8 cellular contexts compared by ENCODE assay signal in the genomic region with DNA sequence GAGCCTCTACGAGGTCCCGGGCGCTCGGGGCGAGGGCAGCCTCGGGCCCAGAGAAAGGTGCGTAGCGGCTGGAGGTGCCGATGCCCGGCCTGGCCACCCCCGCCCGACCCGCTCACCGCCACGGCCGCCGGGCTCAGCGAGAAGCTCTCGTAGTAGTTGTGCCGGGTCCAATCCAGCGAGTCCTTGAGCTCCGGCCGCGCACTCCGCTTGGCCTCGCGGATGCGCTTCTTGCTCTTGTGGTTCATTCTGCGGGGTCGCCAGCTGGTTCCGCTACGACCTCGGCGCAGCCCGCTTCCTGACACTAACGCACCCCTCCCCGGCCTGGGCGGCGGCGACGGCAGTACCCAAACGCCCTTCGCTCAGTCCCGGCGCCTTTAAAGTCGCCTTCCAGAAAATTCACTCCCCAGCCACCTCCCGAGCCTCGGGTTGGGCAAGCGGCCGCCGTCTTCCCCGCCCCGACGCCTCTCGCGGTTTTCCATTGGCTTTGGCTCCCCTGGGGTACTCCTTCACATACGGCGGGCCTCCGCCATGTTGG. TPM values are rescaled to one million over a fixed set of nuclear protein-coding genes. Genes with fewer than 3 reads are reported as not detected.
A peak's percentile ranks its signal among the peaks of the same experiment; 100 is the strongest.
DNase-seq lines count a peak whose midpoint lies in the region; ATAC-seq and TF ChIP-seq lines count a peak whose summit lies in the region.

Gene JMJD6 (minus strand): TSS at position 376 of the 535 bp plus-strand sequence. CDS start 131 bp downstream, at position 245.

- 0 to 1% methylated on average over 52 to 58 of the region's 59 CpGs for WGBS in mesodermal cell (ENCODE audit: insufficient coverage in 2 of 2), 2 experiments

- H3K9me3 ChIP-seq in mesodermal cell (ENCODE audit: control insufficient read depth, low read length): no peaks in the 10 kb centered on the region

- TF ChIP-seq CTCF in endothelial cell (IDR thresholded peaks at IDR 0.05; ENCODE audit: unreplicated experiment): no peak

- no peaks in the 10 kb centered on the region for H3K9me3 Mint-ChIP-seq in activated CD4-positive, alpha-beta memory T cell treated with anti-CD3 and anti-CD28 coated beads for 36 hours
- H3K9me3 Mint-ChIP-seq in endothelial cell (ENCODE audit: unreplicated experiment): no peaks in the 10 kb centered on the region

- H3K27me3 Mint-ChIP-seq in activated CD4-positive, alpha-beta memory T cell treated with anti-CD3 and anti-CD28 coated beads for 36 hours: no peaks in the 10 kb centered on the region
- H3K27me3 Mint-ChIP-seq in endothelial cell (ENCODE audit: unreplicated experiment): peaks cover 10% of the 10 kb centered on the region

- H3K4me1 Mint-ChIP-seq in activated CD4-positive, alpha-beta memory T cell treated with anti-CD3 and anti-CD28 coated beads for 36 hours (ENCODE audit: low read depth): peaks cover 46% of the 10 kb centered on the region
- peaks cover 15% of the 10 kb centered on the region for H3K4me1 Mint-ChIP-seq in endothelial cell (ENCODE audit: unreplicated experiment)

- intact Hi-C loops in activated CD4-positive, alpha-beta memory T cell treated with anti-CD3 and anti-CD28 coated beads for 36 hours (cut with micrococcal nuclease): loop anchor here (1.0 to 5.0 kb wide), 8 partner anchors 11 to 943 kb away; partner anchors contain the start of genes SEC14L1 and SRSF2

- DNase-seq in COLO668 (lab: John Stamatoyannopoulos, UW; ENCODE audit: unreplicated experiment) (peak; percentile 90), NCI-H524 treated with DMSO at 0.1 percent for 48 hours (lab: John Stamatoyannopoulos, UW) (peak; percentile 96), endothelial cell (ENCODE audit: low spot score) (peak; percentile 88)
- peak; percentile 98 for DNase-seq in activated CD4-positive, alpha-beta memory T cell treated with anti-CD3 and anti-CD28 coated beads for 36 hours
- DNase-seq in stimulated activated CD8-positive, alpha-beta memory T cell treated with anti-CD3 and anti-CD28 coated beads, Interleukin-2, amount 100 ng/mL, for 48 hours (ENCODE audit: low read depth in 2 of 2): peak; percentile 88 to 90

- H3K4me3 ChIP-seq in mesodermal cell (ENCODE audit: extremely low read depth, insufficient read depth, low read length, poor library complexity, severe bottlenecking): peak within 1 kb of the TSS; percentile 88

- ATAC-seq in GM19372 (IDR thresholded peaks at IDR 0.05; ENCODE audit: low read depth, unreplicated experiment) (peak; percentile 73), HG03469 (IDR thresholded peaks at IDR 0.05; ENCODE audit: unreplicated experiment) (peak; percentile 41)

- peak within 1 kb of the TSS; percentile 96 for H3K4me3 Mint-ChIP-seq in activated CD4-positive, alpha-beta memory T cell treated with anti-CD3 and anti-CD28 coated beads for 36 hours
- peak within 1 kb of the TSS; percentile 95 for H3K4me3 Mint-ChIP-seq in endothelial cell (ENCODE audit: unreplicated experiment)

- POLR2A ChIA-PET in activated CD4-positive, alpha-beta memory T cell treated with anti-CD3 and anti-CD28 coated beads for 36 hours (lab: Charles Lee): interaction anchor here (1.1 to 4.3 kb wide), 3 partner anchors 10 to 126 kb away, joined by 3 to 79 read pairs (median 13); partner anchors contain the start of genes MFSD11 and SRSF2

- H3K4me1 ChIP-seq in mesodermal cell (ENCODE audit: control insufficient read depth, insufficient read depth, low read length, poor library complexity, severe bottlenecking): peaks cover 8% of the 10 kb centered on the region

- CTCF ChIA-PET in activated CD4-positive, alpha-beta memory T cell treated with anti-CD3 and anti-CD28 coated beads for 36 hours (lab: Charles Lee): interaction anchor here (0.9 to 4.4 kb wide), 3 partner anchors 9 to 14 kb away, joined by 3 to 21 read pairs (median 9); no protein-coding TSS in a partner anchor

- H3K36me3 Mint-ChIP-seq in activated CD4-positive, alpha-beta memory T cell treated with anti-CD3 and anti-CD28 coated beads for 36 hours: peaks cover 47% of the 10 kb centered on the region
- H3K36me3 Mint-ChIP-seq in endothelial cell (ENCODE audit: low read depth, unreplicated experiment): peaks cover 14% of the 10 kb centered on the region

- H3K27ac Mint-ChIP-seq in activated CD4-positive, alpha-beta memory T cell treated with anti-CD3 and anti-CD28 coated beads for 36 hours: peak within 1 kb of the TSS; percentile 95
- H3K27ac Mint-ChIP-seq in endothelial cell (ENCODE audit: unreplicated experiment): peak within 1 kb of the TSS; percentile 97

- peaks cover 55% of the 10 kb centered on the region for H3K36me3 ChIP-seq in mesodermal cell (ENCODE audit: control insufficient read depth, insufficient read depth, low read length)

- H3K27ac ChIP-seq in mesodermal cell (ENCODE audit: low read depth, low read length, severe bottlenecking): peak within 1 kb of the TSS; percentile 97

RNA-seq across cellular contexts. Expression of gene JMJD6, which starts in this region (rescaled TPM):
- total RNA-seq in activated CD4-positive, alpha-beta memory T cell treated with anti-CD3 and anti-CD28 coated beads for 36 hours: 10 to 100 TPM; 53.4 to 56.6 TPM
- total RNA-seq in endothelial cell (ENCODE audit: unreplicated experiment): 25.6 TPM
- 26.7 TPM for polyA plus RNA-seq in mesodermal cell (2013, experiment 1 of 2)
- 19.3 TPM for polyA plus RNA-seq in mesodermal cell (2013, experiment 2 of 2)

Comparison
In these comparisons a context has a peak if more than half of its experiments do, and no peak if none do; other contexts are left out.
1. Peak in every context shown above with its lines: DNase-seq, ATAC-seq, H3K4me3 ChIP-seq and H3K27ac ChIP-seq.